In genomic region chr16:27435146-27435545, GRCh38 we compare ENCODE assay signal across 10 cellular contexts. TPM values are rescaled to one million over a fixed set of nuclear protein-coding genes. Genes with fewer than 3 reads are reported as not detected.
DNase-seq lines count a peak whose midpoint lies in the region; ATAC-seq and TF ChIP-seq lines count a peak whose summit lies in the region.
"Not testable (repeated sequence)": the region's sequence is repeated elsewhere in the genome, so short reads cannot be mapped to it uniquely, and the experiment has no call there.
"Had no signal": no experiment of that assay in that cellular context is flagged by ENCODE, and none has a peak within 500 bp of the region (broad histone marks: within the 10 kb centered on the region; RNA-seq: fewer than 3 reads in every experiment).

No MANE protein-coding gene starts in this region.

- H3K4me3 Mint-ChIP-seq in CD14-positive monocyte; T-helper 1 cell treated with Interleukin-12 subunit alpha and Interleukin-12 subunit beta and Interleukin-4 antibody, amounts not matched to agents 30 μg/mL and 1 μg/mL, for 36 hours; type B pancreatic cell: not testable (repeated sequence)

- H3K27ac Mint-ChIP-seq in CD14-positive monocyte, type B pancreatic cell: not testable (repeated sequence)
- H3K27ac Mint-ChIP-seq in T-helper 1 cell treated with Interleukin-12 subunit alpha and Interleukin-12 subunit beta and Interleukin-4 antibody, amounts not matched to agents 30 μg/mL and 1 μg/mL, for 36 hours: peak overlapping the region; percentile 36
- H3K27ac Mint-ChIP-seq in activated naive CD4-positive, alpha-beta T cell treated with anti-CD3 and anti-CD28 coated beads, Interleukin-2, amount 50 U/mL, for 72 hours: peak overlapping the region; percentile 63 to 92

- H3K36me3 ChIP-seq in colonic mucosa, sigmoid colon: not testable (repeated sequence)

- not testable (repeated sequence) for H3K9me3 ChIP-seq in colonic mucosa, sigmoid colon

- H3K4me1 Mint-ChIP-seq in CD14-positive monocyte: peaks cover 22% of the 10 kb centered on the region
- H3K4me1 Mint-ChIP-seq in T-helper 1 cell treated with Interleukin-12 subunit alpha and Interleukin-12 subunit beta and Interleukin-4 antibody, amounts not matched to agents 30 μg/mL and 1 μg/mL, for 36 hours (ENCODE audit: low read depth): peaks cover 32% of the 10 kb centered on the region
- not testable (repeated sequence) for H3K4me1 Mint-ChIP-seq in type B pancreatic cell (ENCODE audit: unreplicated experiment)

- ATAC-seq in activated naive CD4-positive, alpha-beta T cell treated with anti-CD3 and anti-CD28 coated beads, Interleukin-2, amount 50 U/mL, for 72 hours: not testable (repeated sequence)

- H3K27ac ChIP-seq in colonic mucosa, sigmoid colon: not testable (repeated sequence)

- H3K4me1 ChIP-seq in colonic mucosa, sigmoid colon: not testable (repeated sequence)

- not testable (repeated sequence) for H3K27me3 ChIP-seq in colonic mucosa
- H3K27me3 ChIP-seq in sigmoid colon: peaks cover 0 to 23% (median 0%) of the 10 kb centered on the region in 3 donors

- TF ChIP-seq CTCF in CD14-positive monocyte (IDR thresholded peaks at IDR 0.05); colonic mucosa (IDR thresholded peaks at IDR 0.05); sigmoid colon (IDR thresholded peaks at IDR 0.05); type B pancreatic cell (conservative IDR thresholded peaks at IDR 0.05): not testable (repeated sequence)

- TF ChIP-seq POLR2A in sigmoid colon (IDR thresholded peaks at IDR 0.05): not testable (repeated sequence)

- not testable (repeated sequence) for H3K9ac ChIP-seq in colonic mucosa (ENCODE audit: low read depth in 2 of 2, low read length in 2 of 2)

- TF ChIP-seq EP300 in sigmoid colon (IDR thresholded peaks at IDR 0.05): not testable (repeated sequence)

- peaks cover 27 to 31% (median 30%) of the 10 kb centered on the region in 3 donors for H3K27me3 Mint-ChIP-seq in CD14-positive monocyte (ENCODE audit: low read depth in 3 of 3)
- H3K27me3 Mint-ChIP-seq in T-helper 1 cell treated with Interleukin-12 subunit alpha and Interleukin-12 subunit beta and Interleukin-4 antibody, amounts not matched to agents 30 μg/mL and 1 μg/mL, for 36 hours (ENCODE audit: low read depth); type B pancreatic cell: not testable (repeated sequence)

- H3K4me3 ChIP-seq in colonic mucosa, sigmoid colon: not testable (repeated sequence)

- H3K36me3 Mint-ChIP-seq in CD14-positive monocyte, type B pancreatic cell: not testable (repeated sequence)
- H3K36me3 Mint-ChIP-seq in T-helper 1 cell treated with Interleukin-12 subunit alpha and Interleukin-12 subunit beta and Interleukin-4 antibody, amounts not matched to agents 30 μg/mL and 1 μg/mL, for 36 hours (ENCODE audit: low read depth): peaks cover 66% of the 10 kb centered on the region
- H3K36me3 Mint-ChIP-seq in activated naive CD4-positive, alpha-beta T cell treated with anti-CD3 and anti-CD28 coated beads, Interleukin-2, amount 50 U/mL, for 72 hours: peaks cover 58 to 82% of the 10 kb centered on the region in 2 donors

- WGBS in sigmoid colon, 2 donors: 86 to 93% methylated on average over 5 of the region's 5 CpGs

- intact Hi-C loops in CD14-positive monocyte (cut with micrococcal nuclease); colonic mucosa (cut with DNase I); sigmoid colon (cut with DNase I): not testable (repeated sequence)

- not testable (repeated sequence) for H3K9me3 Mint-ChIP-seq in CD14-positive monocyte; T-helper 1 cell treated with Interleukin-12 subunit alpha and Interleukin-12 subunit beta and Interleukin-4 antibody, amounts not matched to agents 30 μg/mL and 1 μg/mL, for 36 hours; activated naive CD4-positive, alpha-beta T cell treated with anti-CD3 and anti-CD28 coated beads, Interleukin-2, amount 50 U/mL, for 72 hours; type B pancreatic cell

- DNase-seq in CD14-positive monocyte (ENCODE audit: low spot score) (peak; percentile 12), colonic mucosa (peak; percentile 4), mesenteric fat pad (ENCODE audit: low spot score) (peak; percentile 67), sigmoid colon (peak; percentile 46), type B pancreatic cell (ENCODE audit: extremely low spot score, unreplicated experiment) (peak; percentile 31)
- peak; percentile 11 for DNase-seq in activated CD8-positive, alpha-beta memory T cell treated with anti-CD3 and anti-CD28 coated beads, Interleukin-2, amount 50 U/mL, for 4 hours
- not testable (repeated sequence) for DNase-seq in activated naive CD4-positive, alpha-beta T cell treated with anti-CD3 and anti-CD28 coated beads, Interleukin-2, amount 50 U/mL, for 72 hours (ENCODE audit: low spot score in 2 of 2)

RNA-seq across cellular contexts. Expression of gene IL21R, which starts 33.2 kb away (rescaled TPM):
- polyA plus RNA-seq in CD14-positive monocyte (1 to 10 TPM; 1.0 to 1.7 TPM), sigmoid colon (1 to 10 TPM in 1 of 3 donors, under 1 TPM in 2; under 0.01 to 7.9 (median 0.23) TPM)
- total RNA-seq in activated naive CD4-positive, alpha-beta T cell treated with anti-CD3 and anti-CD28 coated beads, Interleukin-2, amount 50 U/mL, for 72 hours: 100 to 1,000 TPM; 103 to 106 TPM
- total RNA-seq in colonic mucosa (under 1 TPM; 0.56 to 0.91 TPM), mesenteric fat pad (0.22 TPM), sigmoid colon (under 1 TPM in 2 of 4 donors, not detected in 2; 0.27 to 0.28 TPM), type B pancreatic cell (ENCODE audit: low replicate concordance) (0.29 TPM in 1 of 2 replicates, not detected in the other)
- total RNA-seq: Daoy, G401 had no signal

Comparison
In these comparisons a context has a peak if more than half of its experiments do, and no peak if none do; other contexts are left out.
1. RNA of gene IL21R, which starts 33.2 kb away (total RNA-seq): 103 to 106 TPM in activated naive CD4-positive, alpha-beta T cell treated with anti-CD3 and anti-CD28 coated beads, Interleukin-2, amount 50 U/mL, for 72 hours; 0.56 to 0.91 TPM in colonic mucosa, 0.29 TPM in type B pancreatic cell, 0.27 to 0.28 TPM in sigmoid colon and 0.22 TPM in mesenteric fat pad (single experiment); every median in the first group is over 10 times any median in the second.